ENCODE assay signal across 10 cellular contexts in the genomic region with DNA sequence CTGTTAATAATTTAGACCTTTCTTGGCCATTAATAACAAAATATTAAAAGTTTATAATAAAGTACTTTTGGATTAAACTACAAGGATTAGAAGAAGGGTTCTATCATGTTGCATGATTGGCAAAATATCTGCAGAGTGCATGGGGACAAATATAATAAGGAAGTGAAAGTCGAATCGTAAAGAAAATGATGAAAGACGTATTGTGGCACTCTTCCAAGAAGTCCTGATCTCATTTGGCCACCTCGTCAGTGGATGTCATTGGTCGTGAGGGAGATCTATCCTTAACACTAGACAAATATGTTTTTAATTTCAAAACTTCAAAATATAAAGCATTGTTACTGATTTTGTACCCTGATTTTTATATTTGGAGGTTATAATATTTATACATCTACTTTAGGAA. TPM values are rescaled to one million over a fixed set of nuclear protein-coding genes. Genes with fewer than 3 reads are reported as not detected.
DNase-seq lines count a peak whose midpoint lies in the region; ATAC-seq and TF ChIP-seq lines count a peak whose summit lies in the region.
"Had no signal": no experiment of that assay in that cellular context is flagged by ENCODE, and none has a peak within 500 bp of the region (broad histone marks: within the 10 kb centered on the region; RNA-seq: fewer than 3 reads in every experiment).

No MANE protein-coding gene starts in this region.

- no peak overlapping the region for H3K27ac Mint-ChIP-seq in activated naive CD8-positive, alpha-beta T cell
- no peak overlapping the region for H3K27ac Mint-ChIP-seq in activated naive CD8-positive, alpha-beta T cell treated with anti-CD3 and anti-CD28 coated beads for 36 hours
- H3K27ac Mint-ChIP-seq in stimulated activated memory B cell treated with anti-CD40 and anti-IgM and Interleukin-4, amounts not matched to agents 10 μg/mL and 1 μg/mL and 100 μg/mL, for 72 hours = peak overlapping the region; percentile 14

- peaks cover 58% of the 10 kb centered on the region for H3K4me1 Mint-ChIP-seq in activated naive CD8-positive, alpha-beta T cell (ENCODE audit: low read depth)
- peaks cover 40% of the 10 kb centered on the region for H3K4me1 Mint-ChIP-seq in activated naive CD8-positive, alpha-beta T cell treated with anti-CD3 and anti-CD28 coated beads for 36 hours
- peaks cover 40% of the 10 kb centered on the region for H3K4me1 Mint-ChIP-seq in stimulated activated memory B cell treated with anti-CD40 and anti-IgM and Interleukin-4, amounts not matched to agents 10 μg/mL and 1 μg/mL and 100 μg/mL, for 72 hours

- ATAC-seq in stimulated activated memory B cell treated with anti-CD40 and anti-IgM and Interleukin-4, amounts not matched to agents 10 μg/mL and 1 μg/mL and 100 μg/mL, for 72 hours = peak; percentile 82

- POLR2A ChIA-PET in HEK293T (lab: Yijun Ruan, JAX) = no interaction called here

- H3K4me3 Mint-ChIP-seq in activated naive CD8-positive, alpha-beta T cell = peak overlapping the region; percentile 53
- no peak overlapping the region for H3K4me3 Mint-ChIP-seq in activated naive CD8-positive, alpha-beta T cell treated with anti-CD3 and anti-CD28 coated beads for 36 hours
- H3K4me3 Mint-ChIP-seq in stimulated activated memory B cell treated with anti-CD40 and anti-IgM and Interleukin-4, amounts not matched to agents 10 μg/mL and 1 μg/mL and 100 μg/mL, for 72 hours = no peak overlapping the region

- no peaks in the 10 kb centered on the region for H3K9me3 Mint-ChIP-seq in activated naive CD8-positive, alpha-beta T cell (ENCODE audit: low read depth)
- peaks cover 3% of the 10 kb centered on the region for H3K9me3 Mint-ChIP-seq in activated naive CD8-positive, alpha-beta T cell treated with anti-CD3 and anti-CD28 coated beads for 36 hours
- H3K9me3 Mint-ChIP-seq in stimulated activated memory B cell treated with anti-CD40 and anti-IgM and Interleukin-4, amounts not matched to agents 10 μg/mL and 1 μg/mL and 100 μg/mL, for 72 hours = no peaks in the 10 kb centered on the region
- H3K9me3 Mint-ChIP-seq: IgD-negative memory B cell had no signal

- CTCF ChIA-PET in HEK293T (lab: Yijun Ruan, JAX) = no interaction called here

- H3K27me3 Mint-ChIP-seq in activated naive CD8-positive, alpha-beta T cell = no peaks in the 10 kb centered on the region
- H3K27me3 Mint-ChIP-seq in activated naive CD8-positive, alpha-beta T cell treated with anti-CD3 and anti-CD28 coated beads for 36 hours = no peaks in the 10 kb centered on the region
- no peaks in the 10 kb centered on the region for H3K27me3 Mint-ChIP-seq in stimulated activated memory B cell treated with anti-CD40 and anti-IgM and Interleukin-4, amounts not matched to agents 10 μg/mL and 1 μg/mL and 100 μg/mL, for 72 hours
- H3K27me3 Mint-ChIP-seq: IgD-negative memory B cell had no signal

- H3K36me3 Mint-ChIP-seq in activated naive CD8-positive, alpha-beta T cell = peaks cover 7% of the 10 kb centered on the region
- H3K36me3 Mint-ChIP-seq in activated naive CD8-positive, alpha-beta T cell treated with anti-CD3 and anti-CD28 coated beads for 36 hours = peaks cover 29% of the 10 kb centered on the region
- peaks cover 21% of the 10 kb centered on the region for H3K36me3 Mint-ChIP-seq in stimulated activated memory B cell treated with anti-CD40 and anti-IgM and Interleukin-4, amounts not matched to agents 10 μg/mL and 1 μg/mL and 100 μg/mL, for 72 hours

- DNase-seq in activated naive CD8-positive, alpha-beta T cell treated with anti-CD3 and anti-CD28 coated beads for 36 hours = no peak
- DNase-seq in NCI-H2029 (lab: John Stamatoyannopoulos, UW) = peak; percentile 66
- peak; percentile 68 for DNase-seq in dermis blood vessel endothelial cell
- no peak for DNase-seq in NCI-H146 (lab: John Stamatoyannopoulos, UW)
- no peak for DNase-seq in T-helper 2 cell
- DNase-seq in HEK293T (ENCODE audit: extremely low spot score) = no peak
- DNase-seq: tibial artery had no signal

TF ChIP-seq in HEK293T, 16 proteins besides CTCF, POLR2A, EP300 and RAD21:
- TF ChIP-seq HDGF (IDR thresholded peaks at IDR 0.05; ENCODE audit: borderline replicate concordance) = no peak
- TF ChIP-seq FOXM1 (IDR thresholded peaks at IDR 0.05; ENCODE audit: borderline replicate concordance) = no peak
- TF ChIP-seq L3MBTL2 (conservative IDR thresholded peaks at IDR 0.05) = no peak
- TF ChIP-seq TARDBP (IDR thresholded peaks at IDR 0.05) = no peak
- TF ChIP-seq, protein P1, sequence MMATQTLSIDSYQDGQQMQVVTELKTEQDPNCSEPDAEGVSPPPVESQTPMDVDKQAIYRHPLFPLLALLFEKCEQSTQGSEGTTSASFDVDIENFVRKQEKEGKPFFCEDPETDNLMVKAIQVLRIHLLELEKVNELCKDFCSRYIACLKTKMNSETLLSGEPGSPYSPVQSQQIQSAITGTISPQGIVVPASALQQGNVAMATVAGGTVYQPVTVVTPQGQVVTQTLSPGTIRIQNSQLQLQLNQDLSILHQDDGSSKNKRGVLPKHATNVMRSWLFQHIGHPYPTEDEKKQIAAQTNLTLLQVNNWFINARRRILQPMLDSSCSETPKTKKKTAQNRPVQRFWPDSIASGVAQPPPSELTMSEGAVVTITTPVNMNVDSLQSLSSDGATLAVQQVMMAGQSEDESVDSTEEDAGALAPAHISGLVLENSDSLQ (IDR thresholded peaks at IDR 0.05) = no peak
- no peak for TF ChIP-seq FOXK2 (IDR thresholded peaks at IDR 0.05)
- no peak for TF ChIP-seq ELF4 (IDR thresholded peaks at IDR 0.05)
- no peak for TF ChIP-seq ARNT (IDR thresholded peaks at IDR 0.05)
- TF ChIP-seq ZNF384 (IDR thresholded peaks at IDR 0.05) = no peak
- no peak for TF ChIP-seq NFRKB (IDR thresholded peaks at IDR 0.05)
- no peak for TF ChIP-seq FOXA1 (IDR thresholded peaks at IDR 0.05)
- TF ChIP-seq CTBP1 (IDR thresholded peaks at IDR 0.05; ENCODE audit: borderline replicate concordance) = no peak
- no peak for TF ChIP-seq LEF1 (IDR thresholded peaks at IDR 0.05; ENCODE audit: borderline replicate concordance)
- no peak for TF ChIP-seq SUZ12 (IDR thresholded peaks at IDR 0.05)
- TF ChIP-seq SP1 (IDR thresholded peaks at IDR 0.05) = no peak
- no peak for TF ChIP-seq BHLHE40 (IDR thresholded peaks at IDR 0.05; ENCODE audit: borderline replicate concordance)

RNA-seq across cellular contexts. Expression of a gene that starts 17.8 kb away (rescaled TPM):
- total RNA-seq in activated naive CD8-positive, alpha-beta T cell treated with anti-CD3 and anti-CD28 coated beads for 36 hours = 10 to 100 TPM; 54.7 to 55.9 TPM
- 48.5 and 53.1 TPM in 2 replicates for total RNA-seq in dermis blood vessel endothelial cell

Comparison
In these comparisons a context has a peak if more than half of its experiments do, and no peak if none do; other contexts are left out.
1. DNase-seq: peak in NCI-H2029 (single experiment) and dermis blood vessel endothelial cell (single experiment); none in activated naive CD8-positive, alpha-beta T cell treated with anti-CD3 and anti-CD28 coated beads for 36 hours (single experiment), NCI-H146 (single experiment), T-helper 2 cell (0 of 5) and HEK293T (single experiment).